ENCODE assay signal across 7 cellular contexts in genomic region chr14:95196268-95196667, GRCh38. TPM values are rescaled to one million over a fixed set of nuclear protein-coding genes. Genes with fewer than 3 reads are reported as not detected.
DNase-seq lines count a peak whose midpoint lies in the region; ATAC-seq lines count a peak whose summit lies in the region.

No MANE protein-coding gene starts in this region.

- H3K79me1 ChIP-seq in trophoblast cell (ENCODE audit: low read length) = peaks cover 6% of the 10 kb centered on the region

- peaks cover 19 to 24% of the 10 kb centered on the region in 2 experiments for H3K4me1 ChIP-seq in trophoblast cell (ENCODE audit: control insufficient read depth in 1 of 2, insufficient read depth in 2 of 2, low read length in 2 of 2)

- no CpG with 5 or more reads among the region's 5 CpGs for WGBS in trophoblast cell (ENCODE audit: extremely low coverage, insufficient coverage, insufficient read length)

- H3K9ac ChIP-seq in trophoblast cell (ENCODE audit: low read length) = no peak overlapping the region

- no peak overlapping the region for H4K12ac ChIP-seq in trophoblast cell (ENCODE audit: low read depth, low read length)

- in situ Hi-C loops in T47D (cut with HindIII; ENCODE audit: low pct_unique_long_range_greater_than_20kb, low sequenced_read_pairs) = no loop called here

- no peaks in the 10 kb centered on the region for H3K79me2 ChIP-seq in trophoblast cell (ENCODE audit: control insufficient read depth, insufficient read depth, low read length, poor library complexity)

- no peak overlapping the region for H3K4me3 ChIP-seq in trophoblast cell (ENCODE audit: low read depth, low read length)

- peak; percentile 56 for ATAC-seq in GM18498 (IDR thresholded peaks at IDR 0.05; ENCODE audit: unreplicated experiment)

- H3K4ac ChIP-seq in trophoblast cell (ENCODE audit: low read depth, low read length) = peak overlapping the region; percentile 6

- H4K8ac ChIP-seq in trophoblast cell (ENCODE audit: low read depth, low read length) = no peak overlapping the region

- H3K27ac ChIP-seq in trophoblast cell (ENCODE audit: low read depth, low read length) = no peak overlapping the region

- peak overlapping the region; percentile 76 for H2BK120ac ChIP-seq in trophoblast cell (ENCODE audit: insufficient read depth, low read length, poor library complexity)

- H3K36me3 ChIP-seq in trophoblast cell (ENCODE audit: control insufficient read depth in 1 of 2, insufficient read depth in 2 of 2, low read length in 2 of 2) = no peaks in the 10 kb centered on the region

- no peak overlapping the region for H3K23ac ChIP-seq in trophoblast cell (ENCODE audit: low read length)

- no peak overlapping the region for H4K91ac ChIP-seq in trophoblast cell (ENCODE audit: low read depth, low read length)

- H2BK12ac ChIP-seq in trophoblast cell (ENCODE audit: low read length) = peak overlapping the region; percentile 67

- H3K27me3 ChIP-seq in trophoblast cell (ENCODE audit: insufficient read depth, low read length) = no peaks in the 10 kb centered on the region

- no peak overlapping the region for H2AK5ac ChIP-seq in trophoblast cell (ENCODE audit: low read length)

- peak overlapping the region; percentile 54 for H3K18ac ChIP-seq in trophoblast cell (ENCODE audit: low read length)

- no peak overlapping the region for H3K14ac ChIP-seq in trophoblast cell (ENCODE audit: low read length)

- H3K9me3 ChIP-seq in trophoblast cell (ENCODE audit: insufficient read depth, low read depth, low read length) = peaks cover 2% of the 10 kb centered on the region

- no peak overlapping the region for H2BK5ac ChIP-seq in trophoblast cell (ENCODE audit: low read depth, low read length, poor library complexity)

- DNase-seq in HuH-7.5 (ENCODE audit: low spot score) = peak; percentile 40
- DNase-seq in T47D (ENCODE audit: low read depth in 1 of 2, low spot score in 1 of 2) = peak; percentile 54 to 89
- DNase-seq in trophoblast cell = peak in 1 of 2 donors; percentile 45
- DNase-seq in hepatic stellate cell (ENCODE audit: low spot score) = no peak
- no peak for DNase-seq in NCI-H128 (lab: John Stamatoyannopoulos, UW; ENCODE audit: unreplicated experiment)
- no peak for DNase-seq in NCI-H2196 treated with DMSO at 0.1 percent for 48 hours (lab: John Stamatoyannopoulos, UW; ENCODE audit: unreplicated experiment)

- no peak overlapping the region for H2AFZ ChIP-seq in trophoblast cell (ENCODE audit: insufficient read depth, low read length, poor library complexity)

- no peak overlapping the region for H3K4me2 ChIP-seq in trophoblast cell (ENCODE audit: low read length)

RNA-seq across cellular contexts. Expression of gene DICER1, which starts 38.9 kb away (rescaled TPM):
- polyA plus RNA-seq in trophoblast cell (2013) = 91.5 and 95.6 TPM in 2 replicates

Comparison
In these comparisons a context has a peak if more than half of its experiments do, and no peak if none do; other contexts are left out.
1. DNase-seq: peak in HuH-7.5 (single experiment) and T47D (2 of 2); none in hepatic stellate cell (single experiment), NCI-H128 (single experiment) and NCI-H2196 treated with DMSO at 0.1 percent for 48 hours (single experiment).